In the genomic region with DNA sequence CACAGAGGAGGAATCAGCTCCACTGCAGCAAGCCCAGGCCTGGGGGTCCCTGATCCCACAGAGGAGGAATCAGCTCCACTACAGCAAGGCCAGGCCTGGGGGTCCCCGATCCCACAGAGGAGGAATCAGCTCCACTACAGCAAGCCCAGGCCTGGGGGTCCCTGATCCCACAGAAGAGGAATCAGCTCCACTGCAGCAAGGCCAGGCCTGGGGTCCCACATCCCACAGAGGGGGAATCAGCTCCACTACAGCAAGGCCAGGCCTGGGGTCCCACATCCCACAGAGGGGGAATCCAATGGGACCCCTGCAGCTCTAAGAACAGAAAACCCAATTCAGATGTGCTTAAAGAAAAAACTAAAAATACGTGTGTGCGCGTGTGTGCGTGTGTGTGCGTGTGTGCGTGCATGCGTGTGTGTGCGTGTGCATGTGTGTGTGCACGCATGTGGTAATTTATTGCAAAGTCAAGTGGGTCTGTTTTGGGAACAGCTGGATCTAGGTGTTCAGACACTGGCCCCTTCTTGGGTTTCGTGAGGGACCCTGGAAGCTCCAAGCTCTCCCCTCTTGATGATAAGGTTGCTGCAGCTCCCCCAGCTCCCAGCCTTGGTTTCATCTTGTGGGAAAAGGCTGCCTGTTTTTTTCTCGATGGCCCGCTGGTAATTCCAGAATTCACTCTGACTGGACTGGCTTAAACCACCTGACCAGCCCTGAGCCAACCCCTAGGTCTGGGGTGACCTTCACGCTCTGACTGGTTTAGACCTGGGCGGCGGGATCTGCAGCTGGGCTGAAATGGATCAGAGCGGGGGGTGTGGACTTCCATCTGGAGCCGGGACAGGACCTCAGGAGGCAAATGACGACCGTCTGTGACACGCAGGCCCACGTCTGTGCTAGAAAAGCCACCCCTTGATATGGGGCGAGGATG, we compare ENCODE assay signal across 1 cellular context.
TF ChIP-seq lines count a peak whose summit lies in the region.

No MANE protein-coding gene starts in this region.

TF ChIP-seq in HCT116, 20 proteins besides CTCF, POLR2A, EP300 and RAD21:
- TF ChIP-seq JUND (IDR thresholded peaks at IDR 0.05): no peak
- TF ChIP-seq TCF7L2 (IDR thresholded peaks at IDR 0.05; ENCODE audit: borderline replicate concordance, extremely low read depth, insufficient read depth, insufficient read length): no peak
- no peak for TF ChIP-seq CBX3 (IDR thresholded peaks at IDR 0.05; ENCODE audit: low read depth)
- no peak for TF ChIP-seq EGR1 (IDR thresholded peaks at IDR 0.05; ENCODE audit: low read depth)
- no peak for TF ChIP-seq YY1 (IDR thresholded peaks at IDR 0.05; ENCODE audit: extremely low read depth, insufficient replicate concordance, low read depth, low read length)
- TF ChIP-seq SIN3A (IDR thresholded peaks at IDR 0.05; ENCODE audit: low read depth): no peak
- TF ChIP-seq CEBPB (IDR thresholded peaks at IDR 0.05; ENCODE audit: low read depth): no peak
- no peak for TF ChIP-seq EZH2 (IDR thresholded peaks at IDR 0.05)
- TF ChIP-seq SRF (IDR thresholded peaks at IDR 0.05; ENCODE audit: low read depth): no peak
